In the genomic region with DNA sequence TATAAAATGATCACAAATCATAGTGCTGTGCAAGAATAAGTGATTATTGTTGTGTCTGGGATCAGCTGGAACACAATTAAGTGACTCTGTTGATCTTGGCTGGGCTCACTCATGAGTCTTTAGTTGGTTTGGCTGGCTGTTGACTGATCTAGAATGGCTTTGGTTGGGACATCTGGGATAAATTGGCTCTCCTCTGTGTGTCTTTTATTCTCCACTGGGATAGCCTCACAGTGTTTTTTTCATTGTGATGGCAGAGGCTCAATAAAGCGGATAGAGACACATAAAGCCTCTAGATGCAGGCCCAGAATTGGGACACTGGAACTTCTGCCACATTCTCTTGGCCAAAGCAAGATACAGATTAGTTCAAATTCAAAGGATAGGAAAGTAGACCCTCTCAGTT, we compare ENCODE assay signal across 29 cellular contexts.
"Had no signal": no experiment of that assay in that cellular context is flagged by ENCODE, and none has a peak within 500 bp of the region (broad histone marks: within the 10 kb centered on the region; RNA-seq: fewer than 3 reads in every experiment).

No MANE protein-coding gene starts in this region.

- H3K27me3 ChIP-seq: adrenal gland, ascending aorta, left lung, neutrophil, testis, transverse colon had no signal

- H3K9me3 Mint-ChIP-seq: activated CD4-positive, alpha-beta memory T cell treated with anti-CD3 and anti-CD28 coated beads for 36 hours; activated CD4-positive, alpha-beta T cell treated with anti-CD3 and anti-CD28 coated beads, Interleukin-2, amount 10 ng/mL, durations not matched to agents 24 days and 14 days; activated naive CD4-positive, alpha-beta T cell treated with anti-CD3 and anti-CD28 coated beads for 36 hours; activated naive CD8-positive, alpha-beta T cell treated with anti-CD3 and anti-CD28 coated beads for 36 hours; activated T-helper 1 cell treated with anti-CD3 and anti-CD28 coated beads, Interleukin-12 subunit alpha, Interleukin-12 subunit beta, Interleukin-2, Interleukin-4 antibody, amounts not matched to agents 30 ng/mL and 10 ng/mL and 1 ng/mL, durations not matched to agents 14 hours and 24 hours and 36 hours; T-helper 1 cell treated with Interleukin-12 subunit alpha and Interleukin-12 subunit beta and Interleukin-4 antibody, amounts not matched to agents 30 μg/mL and 1 μg/mL, for 36 hours had no signal

- H3K27ac ChIP-seq: adrenal gland, ascending aorta, heart right ventricle, left lung, neutrophil, prostate gland, testis, transverse colon, WERI-Rb-1 had no signal

- H3K27ac Mint-ChIP-seq: activated CD4-positive, alpha-beta memory T cell treated with anti-CD3 and anti-CD28 coated beads for 36 hours; activated CD4-positive, alpha-beta T cell treated with anti-CD3 and anti-CD28 coated beads, Interleukin-2, amount 10 ng/mL, durations not matched to agents 24 days and 14 days; activated naive CD4-positive, alpha-beta T cell treated with anti-CD3 and anti-CD28 coated beads for 36 hours; activated naive CD8-positive, alpha-beta T cell treated with anti-CD3 and anti-CD28 coated beads for 36 hours; activated T-helper 1 cell treated with anti-CD3 and anti-CD28 coated beads, Interleukin-12 subunit alpha, Interleukin-12 subunit beta, Interleukin-2, Interleukin-4 antibody, amounts not matched to agents 30 ng/mL and 10 ng/mL and 1 ng/mL, durations not matched to agents 14 hours and 24 hours and 36 hours; naive B cell; nephron progenitor cell; T-helper 1 cell treated with Interleukin-12 subunit alpha and Interleukin-12 subunit beta and Interleukin-4 antibody, amounts not matched to agents 30 μg/mL and 1 μg/mL, for 36 hours had no signal

- H3K4me1 ChIP-seq: adrenal gland, ascending aorta, heart right ventricle, left lung, prostate gland, testis, transverse colon had no signal

- H3K27me3 Mint-ChIP-seq: activated CD4-positive, alpha-beta memory T cell treated with anti-CD3 and anti-CD28 coated beads for 36 hours; activated CD4-positive, alpha-beta T cell treated with anti-CD3 and anti-CD28 coated beads, Interleukin-2, amount 10 ng/mL, durations not matched to agents 24 days and 14 days; activated naive CD8-positive, alpha-beta T cell treated with anti-CD3 and anti-CD28 coated beads for 36 hours; naive B cell had no signal

- H3K4me1 Mint-ChIP-seq: activated CD4-positive, alpha-beta T cell treated with anti-CD3 and anti-CD28 coated beads, Interleukin-2, amount 10 ng/mL, durations not matched to agents 24 days and 14 days; activated naive CD8-positive, alpha-beta T cell treated with anti-CD3 and anti-CD28 coated beads for 36 hours; naive B cell; nephron progenitor cell had no signal

- ATAC-seq: esophagus mucosa, left lung had no signal

- H3K36me3 Mint-ChIP-seq: activated CD4-positive, alpha-beta memory T cell treated with anti-CD3 and anti-CD28 coated beads for 36 hours; activated naive CD8-positive, alpha-beta T cell treated with anti-CD3 and anti-CD28 coated beads for 36 hours had no signal

- DNase-seq: activated CD4-positive, alpha-beta memory T cell treated with anti-CD3 and anti-CD28 coated beads for 36 hours; activated CD4-positive, alpha-beta T cell treated with anti-CD3 and anti-CD28 coated beads, Interleukin-2, amount 10 ng/mL, durations not matched to agents 24 days and 14 days; activated CD4-positive, CD25-positive, alpha-beta regulatory T cell treated with anti-CD3 and anti-CD28 coated beads, Interleukin-2, amount 50 U/mL, for 72 hours; activated CD8-positive, alpha-beta memory T cell treated with anti-CD3 and anti-CD28 coated beads, Interleukin-2, amount 50 U/mL, for 4 hours; activated effector memory CD4-positive, alpha-beta T cell treated with anti-CD3 and anti-CD28 coated beads, Interleukin-2, amount 50 U/mL, for 16 hours; activated naive CD4-positive, alpha-beta T cell treated with anti-CD3 and anti-CD28 coated beads for 36 hours; activated naive CD8-positive, alpha-beta T cell treated with anti-CD3 and anti-CD28 coated beads for 36 hours; activated T-cell treated with anti-CD3 and anti-CD28 coated beads, Interleukin-2, amount 50 U/mL, for 1 hour; adrenal gland; central memory CD4-positive, alpha-beta T cell; foreskin fibroblast; kidney glomerular epithelial cell; left lung; naive B cell; nephron progenitor cell; stimulated activated CD4-positive, alpha-beta T cell treated with anti-CD3 and anti-CD28 coated beads, Interleukin-2, amount 100 ng/mL, for 48 hours; stimulated activated naive CD4-positive, alpha-beta T cell treated with Interleukin-2 at 50 U/mL for 16 hours; SW 1271; T1000; testis; transverse colon; WERI-Rb-1 had no signal

- H3K4me3 Mint-ChIP-seq: activated CD4-positive, alpha-beta memory T cell treated with anti-CD3 and anti-CD28 coated beads for 36 hours; activated CD4-positive, alpha-beta T cell treated with anti-CD3 and anti-CD28 coated beads, Interleukin-2, amount 10 ng/mL, durations not matched to agents 24 days and 14 days; activated naive CD4-positive, alpha-beta T cell treated with anti-CD3 and anti-CD28 coated beads for 36 hours; activated naive CD8-positive, alpha-beta T cell treated with anti-CD3 and anti-CD28 coated beads for 36 hours; activated T-helper 1 cell treated with anti-CD3 and anti-CD28 coated beads, Interleukin-12 subunit alpha, Interleukin-12 subunit beta, Interleukin-2, Interleukin-4 antibody, amounts not matched to agents 30 ng/mL and 10 ng/mL and 1 ng/mL, durations not matched to agents 14 hours and 24 hours and 36 hours; naive B cell; nephron progenitor cell; T-helper 1 cell treated with Interleukin-12 subunit alpha and Interleukin-12 subunit beta and Interleukin-4 antibody, amounts not matched to agents 30 μg/mL and 1 μg/mL, for 36 hours had no signal

- H3K36me3 ChIP-seq: adrenal gland, ascending aorta, heart right ventricle, left lung, neutrophil, prostate gland, transverse colon, WERI-Rb-1 had no signal

- H3K4me3 ChIP-seq: adrenal gland, ascending aorta, heart right ventricle, left lung, prostate gland, testis, transverse colon had no signal

- H3K9me3 ChIP-seq: adrenal gland, ascending aorta, heart right ventricle, left lung, neutrophil, prostate gland, testis, transverse colon had no signal
